ENCODE assay signal across 8 cellular contexts in genomic region chr22:46073683-46074504, GRCh38.
DNase-seq lines count a peak whose midpoint lies in the region; ATAC-seq and TF ChIP-seq lines count a peak whose summit lies in the region.

No MANE protein-coding gene starts in this region.

- H3K36me3 ChIP-seq in tibial artery (peaks cover 0 to 18% (median 5%) of the 10 kb centered on the region in 3 donors), neural progenitor cell (no peaks in the 10 kb centered on the region)

- H4K20me1 ChIP-seq in neural progenitor cell (ENCODE audit: low read depth) = peaks cover 35% of the 10 kb centered on the region

- peaks cover 5 to 54% (median 44%) of the 10 kb centered on the region in 4 donors for H3K4me1 ChIP-seq in tibial artery
- peaks cover 5% of the 10 kb centered on the region for H3K4me1 ChIP-seq in neural progenitor cell

- H3K27ac ChIP-seq in angular gyrus (ENCODE audit: low read depth, low read length) (peak overlapping the region; percentile 95), tibial artery (peak overlapping the region; percentile 97 to 99), neural progenitor cell (no peak overlapping the region)

- H3K4me3 Mint-ChIP-seq in activated CD8-positive, alpha-beta T cell treated with anti-CD3 and anti-CD28 coated beads, Interleukin-2, amount 10 ng/mL, durations not matched to agents 7 days and 5 days = peak overlapping the region; percentile 15
- H3K4me3 Mint-ChIP-seq in activated CD8-positive, alpha-beta T cell treated with anti-CD3 and anti-CD28 coated beads for 36 hours = no peak overlapping the region
- H3K4me3 Mint-ChIP-seq in neural progenitor cell = no peak overlapping the region

- peaks cover 1% of the 10 kb centered on the region for H3K36me3 Mint-ChIP-seq in activated CD8-positive, alpha-beta T cell treated with anti-CD3 and anti-CD28 coated beads, Interleukin-2, amount 10 ng/mL, durations not matched to agents 7 days and 5 days (ENCODE audit: low read depth)
- no peaks in the 10 kb centered on the region for H3K36me3 Mint-ChIP-seq in activated CD8-positive, alpha-beta T cell treated with anti-CD3 and anti-CD28 coated beads for 36 hours (ENCODE audit: low read depth)
- no peaks in the 10 kb centered on the region for H3K36me3 Mint-ChIP-seq in neural progenitor cell

- no peak for ATAC-seq in activated CD8-positive, alpha-beta T cell treated with anti-CD3 and anti-CD28 coated beads, Interleukin-2, amount 10 ng/mL, durations not matched to agents 7 days and 5 days
- ATAC-seq in activated CD8-positive, alpha-beta T cell treated with anti-CD3 and anti-CD28 coated beads for 36 hours = no peak

- H3K27me3 Mint-ChIP-seq in activated CD8-positive, alpha-beta T cell treated with anti-CD3 and anti-CD28 coated beads, Interleukin-2, amount 10 ng/mL, durations not matched to agents 7 days and 5 days (ENCODE audit: low read depth) = peaks cover 3% of the 10 kb centered on the region
- peaks cover 2% of the 10 kb centered on the region for H3K27me3 Mint-ChIP-seq in activated CD8-positive, alpha-beta T cell treated with anti-CD3 and anti-CD28 coated beads for 36 hours
- peaks cover 36% of the 10 kb centered on the region for H3K27me3 Mint-ChIP-seq in neural progenitor cell (ENCODE audit: insufficient read depth, low read depth)

- DNase-seq in activated CD8-positive, alpha-beta T cell treated with anti-CD3 and anti-CD28 coated beads, Interleukin-2, amount 10 ng/mL, durations not matched to agents 7 days and 5 days = no peak
- DNase-seq in activated CD8-positive, alpha-beta T cell treated with anti-CD3 and anti-CD28 coated beads for 36 hours = no peak
- DNase-seq in iris pigment epithelial cell (ENCODE audit: low read depth) (peak; percentile 43), tibial artery (peak; percentile 41 to 83), GM20000 (ENCODE audit: low spot score) (no peak), kidney glomerular epithelial cell (lab: John Stamatoyannopoulos, UW) (no peak), neural progenitor cell (ENCODE audit: low spot score) (no peak)

- no peak overlapping the region for H2AFZ ChIP-seq in neural progenitor cell (replicated peaks)

- no peak overlapping the region for H3K9ac ChIP-seq in neural progenitor cell

- intact Hi-C loops in activated CD8-positive, alpha-beta T cell treated with anti-CD3 and anti-CD28 coated beads for 36 hours (cut with micrococcal nuclease) = no loop called here
- intact Hi-C loops in tibial artery (cut with DNase I; ENCODE audit: low total_unique reads) = no loop called here

- no peaks in the 10 kb centered on the region for H3K9me3 ChIP-seq in tibial artery
- H3K9me3 ChIP-seq in neural progenitor cell (ENCODE audit: low read depth) = no peaks in the 10 kb centered on the region

- H3K4me2 ChIP-seq in neural progenitor cell = no peak overlapping the region

- H3K4me1 Mint-ChIP-seq in activated CD8-positive, alpha-beta T cell treated with anti-CD3 and anti-CD28 coated beads, Interleukin-2, amount 10 ng/mL, durations not matched to agents 7 days and 5 days (ENCODE audit: low read depth) = peaks cover 39% of the 10 kb centered on the region
- H3K4me1 Mint-ChIP-seq in activated CD8-positive, alpha-beta T cell treated with anti-CD3 and anti-CD28 coated beads for 36 hours (ENCODE audit: low read depth) = peaks cover 18% of the 10 kb centered on the region
- H3K4me1 Mint-ChIP-seq in neural progenitor cell = peaks cover 5% of the 10 kb centered on the region

- H3K9me3 Mint-ChIP-seq in activated CD8-positive, alpha-beta T cell treated with anti-CD3 and anti-CD28 coated beads, Interleukin-2, amount 10 ng/mL, durations not matched to agents 7 days and 5 days (ENCODE audit: insufficient read depth) = no peaks in the 10 kb centered on the region
- no peaks in the 10 kb centered on the region for H3K9me3 Mint-ChIP-seq in activated CD8-positive, alpha-beta T cell treated with anti-CD3 and anti-CD28 coated beads for 36 hours
- H3K9me3 Mint-ChIP-seq in neural progenitor cell = no peaks in the 10 kb centered on the region

- no peak overlapping the region for H3K27ac Mint-ChIP-seq in activated CD8-positive, alpha-beta T cell treated with anti-CD3 and anti-CD28 coated beads, Interleukin-2, amount 10 ng/mL, durations not matched to agents 7 days and 5 days
- no peak overlapping the region for H3K27ac Mint-ChIP-seq in activated CD8-positive, alpha-beta T cell treated with anti-CD3 and anti-CD28 coated beads for 36 hours
- no peak overlapping the region for H3K27ac Mint-ChIP-seq in neural progenitor cell

- H3K27me3 ChIP-seq in tibial artery (no peaks in the 10 kb centered on the region), neural progenitor cell (peaks cover 93% of the 10 kb centered on the region)

- TF ChIP-seq CTCF in activated CD8-positive, alpha-beta T cell treated with anti-CD3 and anti-CD28 coated beads for 36 hours (IDR thresholded peaks at IDR 0.05) = no peak
- TF ChIP-seq CTCF in tibial artery (IDR thresholded peaks at IDR 0.05) (no peak), GM20000 (IDR thresholded peaks at IDR 0.05; ENCODE audit: extremely low read depth, missing control alignments) (no peak), neural progenitor cell (IDR thresholded peaks at IDR 0.05) (no peak)

- CTCF ChIA-PET in activated CD8-positive, alpha-beta T cell treated with anti-CD3 and anti-CD28 coated beads, Interleukin-2, amount 10 ng/mL, durations not matched to agents 7 days and 5 days (lab: Charles Lee) = interaction anchor here (2.8 kb wide), 1 partner anchor 68 kb away, joined by 15 read pairs; no protein-coding TSS in a partner anchor
- CTCF ChIA-PET in activated CD8-positive, alpha-beta T cell treated with anti-CD3 and anti-CD28 coated beads for 36 hours (lab: Charles Lee) = interaction anchor here (1.4 to 2.9 kb wide), 4 partner anchors 48 to 68 kb away, joined by 3 to 21 read pairs (median 8); no protein-coding TSS in a partner anchor

- no peaks in the 10 kb centered on the region for H3K79me2 ChIP-seq in neural progenitor cell (ENCODE audit: low read depth)

- H3K4me3 ChIP-seq in tibial artery = peak overlapping the region; percentile 85 to 90
- H3K4me3 ChIP-seq in neural progenitor cell = no peak overlapping the region

- peaks cover 23% of the 10 kb centered on the region for H3F3A ChIP-seq in neural progenitor cell (ENCODE audit: low read depth)

- POLR2A ChIA-PET in activated CD8-positive, alpha-beta T cell treated with anti-CD3 and anti-CD28 coated beads, Interleukin-2, amount 10 ng/mL, durations not matched to agents 7 days and 5 days (lab: Charles Lee) = interaction anchor here (0.6 kb wide), 1 partner anchor 14 kb away, joined by 3 read pairs; no protein-coding TSS in a partner anchor
- POLR2A ChIA-PET in activated CD8-positive, alpha-beta T cell treated with anti-CD3 and anti-CD28 coated beads for 36 hours (lab: Charles Lee) = interaction anchor here (0.5 to 1.5 kb wide), 6 partner anchors 8 to 519 kb away, joined by 3 to 5 read pairs (median 4); no protein-coding TSS in a partner anchor

Comparison
In these comparisons a context has a peak if more than half of its experiments do, and no peak if none do; other contexts are left out.
1. DNase-seq: peak in iris pigment epithelial cell (single experiment) and tibial artery (2 of 2); none in activated CD8-positive, alpha-beta T cell treated with anti-CD3 and anti-CD28 coated beads, Interleukin-2, amount 10 ng/mL, durations not matched to agents 7 days and 5 days (single experiment), activated CD8-positive, alpha-beta T cell treated with anti-CD3 and anti-CD28 coated beads for 36 hours (single experiment), GM20000 (single experiment), kidney glomerular epithelial cell (single experiment) and neural progenitor cell (single experiment).